ENCODE assay signal across 13 cellular contexts in the genomic region with DNA sequence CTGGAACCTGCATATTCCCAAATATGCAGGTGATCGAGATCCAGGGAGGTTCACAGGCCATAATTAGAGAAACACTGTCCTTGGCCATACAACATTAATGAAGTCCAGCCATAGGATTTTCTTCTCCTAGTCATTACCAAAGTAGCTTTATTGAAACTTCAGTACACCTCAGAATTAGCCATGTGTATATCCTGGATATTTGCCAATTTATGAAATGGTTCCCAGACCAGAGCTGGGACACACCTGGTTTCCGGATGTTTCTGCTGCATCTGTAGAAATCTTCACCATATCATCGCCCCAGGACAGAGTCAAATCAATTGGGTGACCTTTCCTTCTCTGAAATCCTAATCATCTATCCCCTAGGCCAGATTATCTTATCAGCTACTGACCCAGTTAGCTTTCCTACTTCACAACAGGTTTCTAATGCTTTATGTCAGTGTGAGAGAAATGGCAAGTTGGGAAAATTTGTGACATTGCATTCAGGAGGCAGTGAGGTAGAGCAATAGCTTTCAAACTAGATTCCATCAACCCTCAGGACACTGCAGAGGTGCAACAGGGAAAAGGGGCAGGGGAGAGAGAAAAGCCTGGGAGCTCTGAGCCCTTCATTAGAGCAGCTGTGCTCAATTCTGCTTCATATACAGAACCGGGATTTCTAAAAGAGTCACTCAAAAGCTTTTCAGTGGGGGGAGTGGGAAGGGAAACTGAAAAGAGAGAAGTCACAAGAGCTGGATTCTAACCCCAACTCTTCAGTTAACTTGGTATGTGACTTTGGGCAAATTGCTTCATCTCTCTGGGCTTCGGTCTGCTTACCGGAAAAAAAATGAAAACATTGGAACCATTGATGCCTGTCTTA.
A peak's percentile ranks its signal among the peaks of the same experiment; 100 is the strongest.
DNase-seq lines count a peak whose midpoint lies in the region; ATAC-seq and TF ChIP-seq lines count a peak whose summit lies in the region.
"Had no signal": no experiment of that assay in that cellular context is flagged by ENCODE, and none has a peak within 500 bp of the region (broad histone marks: within the 10 kb centered on the region; RNA-seq: fewer than 3 reads in every experiment).

No MANE protein-coding gene starts in this region.

- no peaks in the 10 kb centered on the region for H3K27me3 ChIP-seq in OCI-LY3 (ENCODE audit: low read depth, low read length)
- no peaks in the 10 kb centered on the region for H3K27me3 ChIP-seq in effector memory CD4-positive, alpha-beta T cell (replicated peaks; ENCODE audit: control insufficient read depth, insufficient read depth, low read length, poor library complexity, severe bottlenecking)
- H3K27me3 ChIP-seq: sigmoid colon had no signal

- H3K36me3 ChIP-seq in OCI-LY3 (replicated peaks; ENCODE audit: low read depth, low read length), result no peaks in the 10 kb centered on the region
- H3K36me3 ChIP-seq in effector memory CD4-positive, alpha-beta T cell (ENCODE audit: control insufficient read depth, insufficient read depth, low read length), result no peaks in the 10 kb centered on the region
- H3K36me3 ChIP-seq: sigmoid colon, thoracic aorta had no signal

- H3K4me3 ChIP-seq in GM12864 (ENCODE audit: low read depth, low read length) (peak overlapping the region; percentile 12; the same call in 1 of the 2 replicates), OCI-LY3 (ENCODE audit: low read length) (peak overlapping the region; percentile 69)
- H3K4me3 ChIP-seq in effector memory CD4-positive, alpha-beta T cell (ENCODE audit: insufficient read depth, low read depth, low read length, poor library complexity, severe bottlenecking), result no peak overlapping the region
- H3K4me3 ChIP-seq: sigmoid colon, thoracic aorta had no signal

- H3K9me3 ChIP-seq in OCI-LY3 (ENCODE audit: insufficient read depth, low read length), result no peaks in the 10 kb centered on the region
- H3K9me3 ChIP-seq in effector memory CD4-positive, alpha-beta T cell (ENCODE audit: control insufficient read depth, low read length), result no peaks in the 10 kb centered on the region
- H3K9me3 ChIP-seq: sigmoid colon, thoracic aorta had no signal

- H3K27ac ChIP-seq in OCI-LY3 (ENCODE audit: low read length), result peak overlapping the region; percentile 93
- H3K27ac ChIP-seq in effector memory CD4-positive, alpha-beta T cell (ENCODE audit: insufficient read depth, low read length, poor library complexity, severe bottlenecking), result no peak overlapping the region
- H3K27ac ChIP-seq: foreskin keratinocyte, sigmoid colon, thoracic aorta had no signal

- H3K4me1 ChIP-seq in OCI-LY3 (ENCODE audit: low read length), result peaks cover 37% of the 10 kb centered on the region
- no peaks in the 10 kb centered on the region for H3K4me1 ChIP-seq in effector memory CD4-positive, alpha-beta T cell (ENCODE audit: control insufficient read depth, insufficient read depth, low read length, poor library complexity, severe bottlenecking)
- H3K4me1 ChIP-seq: foreskin keratinocyte, sigmoid colon had no signal

- H3K9ac ChIP-seq in OCI-LY3 (ENCODE audit: low read length), result peak overlapping the region; percentile 68

- H3K4me2 ChIP-seq in OCI-LY3 (ENCODE audit: low read length), result peak overlapping the region; percentile 86

- no peaks in the 10 kb centered on the region for H3K79me2 ChIP-seq in OCI-LY3 (ENCODE audit: low read length)

- ATAC-seq in GM21360 (IDR thresholded peaks at IDR 0.05; ENCODE audit: unreplicated experiment), result peak; percentile 38
- ATAC-seq in HG03039 (IDR thresholded peaks at IDR 0.05; ENCODE audit: unreplicated experiment), result peak; percentile 44
- ATAC-seq in GM21786 (IDR thresholded peaks at IDR 0.05; ENCODE audit: unreplicated experiment), result no peak
- ATAC-seq: foreskin keratinocyte had no signal

- H2AFZ ChIP-seq in OCI-LY3 (ENCODE audit: low read depth, low read length), result peak overlapping the region; percentile 98

- H4K20me1 ChIP-seq in OCI-LY3 (ENCODE audit: insufficient read depth, low read length), result no peaks in the 10 kb centered on the region

- no peak for TF ChIP-seq CTCF in GM12864 (IDR thresholded peaks at IDR 0.05; ENCODE audit: low read depth, low read length, missing control alignments)
- no peak for TF ChIP-seq CTCF in OCI-LY3 (IDR thresholded peaks at IDR 0.05; ENCODE audit: low read depth, low read length)

- DNase-seq in GM12864 (ENCODE audit: low read depth) (peak; percentile 73), hypothalamus (lab: John Stamatoyannopoulos, UW) (no peak)
- no peak for DNase-seq in effector memory CD4-positive, alpha-beta T cell
- no peak for DNase-seq in stimulated activated CD4-positive, alpha-beta T cell treated with anti-CD3 and anti-CD28 coated beads, Interleukin-4, amount 100 ng/mL, for 4 hours
- DNase-seq: activated CD8-positive, alpha-beta memory T cell treated with anti-CD3 and anti-CD28 coated beads, Interleukin-2, amount 50 U/mL, for 48 hours; foreskin keratinocyte; KBM-7; sigmoid colon had no signal
